In the genomic region with DNA sequence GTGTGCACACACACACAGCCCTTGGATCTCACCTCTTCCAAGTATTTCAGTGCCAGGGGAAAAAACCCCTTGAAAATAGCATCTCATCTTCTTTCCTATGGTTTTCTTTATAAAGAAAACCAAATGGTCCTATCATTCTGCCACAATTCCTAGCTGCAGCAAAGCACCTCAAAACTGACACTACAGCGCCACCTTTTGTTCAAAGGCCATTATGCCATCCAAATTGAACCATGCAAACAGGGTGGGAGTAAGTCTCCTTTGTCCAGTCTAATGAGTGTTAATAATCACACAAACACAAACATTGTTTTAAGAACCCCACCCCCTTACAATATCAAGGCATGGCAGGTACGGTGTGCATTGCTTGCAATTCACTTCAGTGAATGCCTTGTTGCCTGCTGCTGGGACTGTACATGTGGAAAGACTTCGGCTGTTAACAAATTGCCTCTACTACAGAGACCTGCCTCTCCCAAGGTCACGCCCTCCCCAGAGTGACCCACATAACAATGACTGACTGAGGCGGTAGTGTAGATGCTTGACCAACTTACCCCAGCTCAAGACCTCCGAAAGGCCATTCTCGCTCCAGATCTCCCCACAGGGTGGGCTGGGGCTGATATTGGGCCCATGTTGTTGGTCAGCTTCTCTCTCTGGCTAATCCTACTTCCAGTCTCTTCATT, we compare ENCODE assay signal across 8 cellular contexts. TPM values are rescaled to one million over a fixed set of nuclear protein-coding genes. Genes with fewer than 3 reads are reported as not detected.
A peak's percentile ranks its signal among the peaks of the same experiment; 100 is the strongest.
DNase-seq lines count a peak whose midpoint lies in the region; ATAC-seq and TF ChIP-seq lines count a peak whose summit lies in the region.

No MANE protein-coding gene starts in this region.

- H3F3A ChIP-seq in neural cell (ENCODE audit: insufficient read depth, low read length, poor library complexity, severe bottlenecking), result no peaks in the 10 kb centered on the region

- no peak overlapping the region for H2AFZ ChIP-seq in neural cell (ENCODE audit: low read depth, low read length)

- H4K20me1 ChIP-seq in neural cell (ENCODE audit: insufficient read depth), result no peaks in the 10 kb centered on the region

- H3K4me2 ChIP-seq in neural cell (ENCODE audit: low read length), result no peak overlapping the region

- no peak for DNase-seq in heart right ventricle
- DNase-seq in right atrium auricular region (ENCODE audit: low spot score), result no peak
- peak; percentile 35 for DNase-seq in H4 (ENCODE audit: low spot score)
- DNase-seq in NCI-H446 treated with DMSO at 0.1 percent for 48 hours (lab: John Stamatoyannopoulos, UW), result peak; percentile 50
- peak; percentile 51 for DNase-seq in cerebellar cortex (ENCODE audit: low spot score)
- DNase-seq in SKM-1 treated with dmso at 0.1 percent for 144 hours (lab: John Stamatoyannopoulos, UW; ENCODE audit: unreplicated experiment), result no peak
- DNase-seq in NCI-H128 (lab: John Stamatoyannopoulos, UW; ENCODE audit: unreplicated experiment), result no peak

- WGBS in heart right ventricle, 2 donors, result 45 to 47% methylated on average over 7 of the region's 7 CpGs

- peak in 7 of 9 donors; percentile 55 to 67 (median 60) for TF ChIP-seq CTCF in heart right ventricle (IDR thresholded peaks at IDR 0.05)
- TF ChIP-seq CTCF in right atrium auricular region (IDR thresholded peaks at IDR 0.05), result peak in 1 of 2 donors; percentile 67
- TF ChIP-seq CTCF in neural cell (IDR thresholded peaks at IDR 0.05; ENCODE audit: poor library complexity, severe bottlenecking), result peak; percentile 88

- H3K9me2 ChIP-seq in neural cell (ENCODE audit: insufficient read depth, low read length), result no peaks in the 10 kb centered on the region

- H3K27ac ChIP-seq in heart right ventricle, result no peak overlapping the region
- no peak overlapping the region for H3K27ac ChIP-seq in right atrium auricular region
- H3K27ac ChIP-seq in neural cell (ENCODE audit: low read length), result no peak overlapping the region

- H3K4me3 ChIP-seq in heart right ventricle, result no peak overlapping the region
- no peak overlapping the region for H3K4me3 ChIP-seq in right atrium auricular region
- no peak overlapping the region for H3K4me3 ChIP-seq in neural cell (ENCODE audit: low read length)

- no peak for ATAC-seq in heart right ventricle

- H3K4me1 ChIP-seq in heart right ventricle (no peaks in the 10 kb centered on the region), right atrium auricular region (no peaks in the 10 kb centered on the region)

- no peaks in the 10 kb centered on the region for H3K9me3 ChIP-seq in heart right ventricle
- no peaks in the 10 kb centered on the region for H3K9me3 ChIP-seq in right atrium auricular region
- no peaks in the 10 kb centered on the region for H3K9me3 ChIP-seq in neural cell (ENCODE audit: low read length)

- H3K36me3 ChIP-seq in heart right ventricle (no peaks in the 10 kb centered on the region), right atrium auricular region (no peaks in the 10 kb centered on the region), neural cell (ENCODE audit: insufficient read depth, low read length) (no peaks in the 10 kb centered on the region)

- peaks cover 0 to 35% (median 6%) of the 10 kb centered on the region in 7 donors for H3K27me3 ChIP-seq in heart right ventricle
- no peaks in the 10 kb centered on the region for H3K27me3 ChIP-seq in right atrium auricular region
- H3K27me3 ChIP-seq in neural cell (ENCODE audit: insufficient read depth, low read depth, low read length), result no peaks in the 10 kb centered on the region

- H3K9ac ChIP-seq in neural cell (ENCODE audit: low read length), result no peak overlapping the region

- peak; percentile 85 for TF ChIP-seq RAD21 in neural cell (conservative IDR thresholded peaks at IDR 0.05)

- intact Hi-C loops in heart right ventricle (cut with DNase I), result no loop called here

- H3K79me2 ChIP-seq in neural cell (replicated peaks; ENCODE audit: insufficient read depth, low read length), result no peaks in the 10 kb centered on the region

- no peak for TF ChIP-seq EP300 in neural cell (conservative IDR thresholded peaks at IDR 0.05; ENCODE audit: poor library complexity, severe bottlenecking)

TF ChIP-seq in neural cell, 6 proteins besides CTCF, POLR2A, EP300 and RAD21:
- TF ChIP-seq EZH2 (IDR thresholded peaks at IDR 0.05; ENCODE audit: borderline replicate concordance, insufficient read depth, low read length, poor library complexity, severe bottlenecking) (no peak), MXI1 (conservative IDR thresholded peaks at IDR 0.05; ENCODE audit: poor library complexity, severe bottlenecking) (no peak), SMC3 (conservative IDR thresholded peaks at IDR 0.05; ENCODE audit: poor library complexity) (peak; percentile 73), TAF1 (IDR thresholded peaks at IDR 0.05; ENCODE audit: low read depth) (no peak), POLR2AphosphoS5 (IDR thresholded peaks at IDR 0.05) (no peak)
- TF ChIP-seq, protein P1, sequence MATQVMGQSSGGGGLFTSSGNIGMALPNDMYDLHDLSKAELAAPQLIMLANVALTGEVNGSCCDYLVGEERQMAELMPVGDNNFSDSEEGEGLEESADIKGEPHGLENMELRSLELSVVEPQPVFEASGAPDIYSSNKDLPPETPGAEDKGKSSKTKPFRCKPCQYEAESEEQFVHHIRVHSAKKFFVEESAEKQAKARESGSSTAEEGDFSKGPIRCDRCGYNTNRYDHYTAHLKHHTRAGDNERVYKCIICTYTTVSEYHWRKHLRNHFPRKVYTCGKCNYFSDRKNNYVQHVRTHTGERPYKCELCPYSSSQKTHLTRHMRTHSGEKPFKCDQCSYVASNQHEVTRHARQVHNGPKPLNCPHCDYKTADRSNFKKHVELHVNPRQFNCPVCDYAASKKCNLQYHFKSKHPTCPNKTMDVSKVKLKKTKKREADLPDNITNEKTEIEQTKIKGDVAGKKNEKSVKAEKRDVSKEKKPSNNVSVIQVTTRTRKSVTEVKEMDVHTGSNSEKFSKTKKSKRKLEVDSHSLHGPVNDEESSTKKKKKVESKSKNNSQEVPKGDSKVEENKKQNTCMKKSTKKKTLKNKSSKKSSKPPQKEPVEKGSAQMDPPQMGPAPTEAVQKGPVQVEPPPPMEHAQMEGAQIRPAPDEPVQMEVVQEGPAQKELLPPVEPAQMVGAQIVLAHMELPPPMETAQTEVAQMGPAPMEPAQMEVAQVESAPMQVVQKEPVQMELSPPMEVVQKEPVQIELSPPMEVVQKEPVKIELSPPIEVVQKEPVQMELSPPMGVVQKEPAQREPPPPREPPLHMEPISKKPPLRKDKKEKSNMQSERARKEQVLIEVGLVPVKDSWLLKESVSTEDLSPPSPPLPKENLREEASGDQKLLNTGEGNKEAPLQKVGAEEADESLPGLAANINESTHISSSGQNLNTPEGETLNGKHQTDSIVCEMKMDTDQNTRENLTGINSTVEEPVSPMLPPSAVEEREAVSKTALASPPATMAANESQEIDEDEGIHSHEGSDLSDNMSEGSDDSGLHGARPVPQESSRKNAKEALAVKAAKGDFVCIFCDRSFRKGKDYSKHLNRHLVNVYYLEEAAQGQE (IDR thresholded peaks at IDR 0.05; ENCODE audit: borderline replicate concordance), result no peak

RNA-seq across cellular contexts. Expression of a gene that starts 31.7 kb away (rescaled TPM):
- total RNA-seq in heart right ventricle (under 1 TPM in 7 of 10 donors, not detected in 3; 0.06 to 0.60 (median 0.15) TPM), right atrium auricular region (1 to 10 TPM; 2.4 to 3.7 TPM)
- polyA plus RNA-seq in heart right ventricle (under 1 TPM; 0.06 to 0.29 TPM), neural cell (1.3 and 1.4 TPM in 2 replicates)
- total RNA-seq in H4 (2014; rRNA removed; shearing (Covaris generic)), result not detected in 2 replicates
- 0.93 and 0.97 TPM in 2 replicates for polyA minus RNA-seq in neural cell

Comparison
In these comparisons a context has a peak if more than half of its experiments do, and no peak if none do; other contexts are left out.
1. DNase-seq: peak in H4 (single experiment), NCI-H446 treated with DMSO at 0.1 percent for 48 hours (single experiment) and cerebellar cortex (single experiment); none in heart right ventricle (0 of 2), right atrium auricular region (single experiment), SKM-1 treated with dmso at 0.1 percent for 144 hours (single experiment) and NCI-H128 (single experiment).